16 cellular contexts compared by ENCODE assay signal in genomic region chr6:113586413-113586812, GRCh38.
DNase-seq lines count a peak whose midpoint lies in the region; ATAC-seq, FAIRE-seq and TF ChIP-seq lines count a peak whose summit lies in the region.
"Had no signal": no experiment of that assay in that cellular context is flagged by ENCODE, and none has a peak within 500 bp of the region (broad histone marks: within the 10 kb centered on the region; RNA-seq: fewer than 3 reads in every experiment).

No MANE protein-coding gene starts in this region.

- CTCF ChIA-PET in HepG2 (lab: Yijun Ruan, JAX; ENCODE audit: low intra/inter-chr PET ratio, low total read pairs), result no interaction called here
- CTCF ChIA-PET in K562 (lab: Yijun Ruan, JAX; ENCODE audit: low intra/inter-chr PET ratio), result no interaction called here
- CTCF ChIA-PET in A673 (lab: Charles Lee), result no interaction called here

- no peaks in the 10 kb centered on the region for H3K79me2 ChIP-seq in HepG2 (ENCODE audit: insufficient read depth, low read length)
- no peaks in the 10 kb centered on the region for H3K79me2 ChIP-seq in K562 (ENCODE audit: control insufficient read depth, insufficient read depth, low read length)

- no peaks in the 10 kb centered on the region for H4K20me1 ChIP-seq in HepG2 (ENCODE audit: insufficient read depth, low read length)
- H4K20me1 ChIP-seq in K562 (replicated peaks; ENCODE audit: control insufficient read depth, insufficient read depth, low read length), result no peaks in the 10 kb centered on the region

- no peak for FAIRE-seq in HepG2 (lab: Jason Lieb, UNC)
- FAIRE-seq in K562 (lab: Jason Lieb, UNC), result no peak

- H3K27ac ChIP-seq in HepG2 (ENCODE audit: extremely low read length, insufficient read depth, low read length) (no peak overlapping the region), right lobe of liver (no peak overlapping the region), K562 (ENCODE audit: extremely low read depth, low read depth, low read length) (no peak overlapping the region), iPS-18a (ENCODE audit: low read length) (peak overlapping the region; percentile 97), A673 (ENCODE audit: low read depth, low read length, poor library complexity, severe bottlenecking) (no peak overlapping the region)
- H3K27ac ChIP-seq: RWPE1, spleen, suprapubic skin had no signal

- no peak for ATAC-seq in HepG2
- no peak for ATAC-seq in right lobe of liver
- no peak for ATAC-seq in K562
- ATAC-seq in HG03354 (IDR thresholded peaks at IDR 0.05; ENCODE audit: poor library complexity, severe bottlenecking, unreplicated experiment), result no peak
- ATAC-seq in GM19397 (IDR thresholded peaks at IDR 0.05; ENCODE audit: unreplicated experiment), result no peak

- DNase-seq in HepG2 (ENCODE audit: low spot score), result no peak
- DNase-seq in right lobe of liver, result no peak
- DNase-seq in K562 (ENCODE audit: extremely low read depth in 1 of 4, low spot score in 3 of 4), result no peak
- DNase-seq in NCI-H1436 (lab: John Stamatoyannopoulos, UW), result no peak
- DNase-seq in A673 (ENCODE audit: low spot score), result no peak
- DNase-seq: activated CD4-positive, alpha-beta T cell treated with anti-CD3 and anti-CD28 coated beads, Interleukin-2, amount 50 U/mL, for 1 hour; Calu3; KBM-7; NCI-H1694 treated with DMSO at 0.1 percent for 48 hours; nephron progenitor cell; spleen had no signal

- BruUV-seq in HepG2 (replicated peaks; lab: Mats Ljungman, UMichigan), result no TSS peak
- no TSS peak for BruUV-seq in K562 (replicated peaks; lab: Mats Ljungman, UMichigan)
- no TSS peak for BruUV-seq in A673 (replicated peaks; lab: Mats Ljungman, UMichigan)

- TF ChIP-seq EP300 in HepG2 (IDR thresholded peaks at IDR 0.05; ENCODE audit: low read depth in 2 of 2, low read length in 2 of 2) (no peak), HepG2 (CRISPR knock-in tag; IDR thresholded peaks at IDR 0.05; ENCODE audit: borderline replicate concordance) (no peak), K562 (IDR thresholded peaks at IDR 0.05; ENCODE audit: low read length) (no peak)

- H3K4me1 ChIP-seq in HepG2 (ENCODE audit: insufficient read depth, low read length) (peaks cover 10% of the 10 kb centered on the region), right lobe of liver (no peaks in the 10 kb centered on the region), K562 (replicated peaks in 1 of 2; ENCODE audit: control insufficient read depth in 2 of 2, insufficient read depth in 2 of 2, low read length in 2 of 2) (no peaks in the 10 kb centered on the region), iPS-18a (ENCODE audit: control insufficient read depth, low read depth, low read length) (peaks cover 30% of the 10 kb centered on the region), A673 (ENCODE audit: insufficient read depth, low read length, poor library complexity, severe bottlenecking) (peaks cover 11% of the 10 kb centered on the region)
- H3K4me1 ChIP-seq: suprapubic skin had no signal

- H3K27me3 ChIP-seq in HepG2 (ENCODE audit: control insufficient read depth in 1 of 2, insufficient read depth in 2 of 2, low read length in 2 of 2) (no peaks in the 10 kb centered on the region), right lobe of liver (no peaks in the 10 kb centered on the region), K562 (ENCODE audit: control insufficient read depth in 2 of 2, insufficient read depth in 2 of 2, low read length in 2 of 2) (no peaks in the 10 kb centered on the region), iPS-18a (ENCODE audit: control insufficient read depth, insufficient read depth, low read length) (no peaks in the 10 kb centered on the region), A673 (replicated peaks; ENCODE audit: insufficient read depth, low read depth, low read length, poor library complexity) (no peaks in the 10 kb centered on the region)
- H3K27me3 ChIP-seq: spleen, suprapubic skin had no signal

- intact Hi-C loops in HepG2 (cut with micrococcal nuclease; ENCODE audit: unreplicated experiment) (no loop called here), right lobe of liver (cut with DNase I) (no loop called here), K562 (cut with micrococcal nuclease) (no loop called here), A673 (cut with micrococcal nuclease; ENCODE audit: unreplicated experiment) (no loop called here)

- TF ChIP-seq CTCF in HepG2 (CRISPR knock-in tag; IDR thresholded peaks at IDR 0.05) (no peak), right lobe of liver (IDR thresholded peaks at IDR 0.05) (no peak), K562 (IDR thresholded peaks at IDR 0.05 in 2 of 3, conservative IDR thresholded peaks at IDR 0.05 in 1 of 3; ENCODE audit: insufficient read depth in 2 of 3, low read depth in 1 of 3, low read length in 3 of 3) (no peak), A673 (conservative IDR thresholded peaks at IDR 0.05; ENCODE audit: low read depth, low read length) (no peak)

- H2AFZ ChIP-seq in HepG2 (ENCODE audit: low read length) (no peak overlapping the region), K562 (ENCODE audit: low read depth, low read length) (no peak overlapping the region)

- TF ChIP-seq POLR2A in HepG2 (IDR thresholded peaks at IDR 0.05; ENCODE audit: insufficient read depth in 1 of 2, low read depth in 2 of 2, low read length in 2 of 2) (no peak), right lobe of liver (IDR thresholded peaks at IDR 0.05) (no peak), K562 (conservative IDR thresholded peaks at IDR 0.05) (no peak)

- no peaks in the 10 kb centered on the region for H3K9me3 ChIP-seq in HepG2 (ENCODE audit: low read length)
- H3K9me3 ChIP-seq in right lobe of liver, result no peaks in the 10 kb centered on the region
- no peaks in the 10 kb centered on the region for H3K9me3 ChIP-seq in K562 (replicated peaks; ENCODE audit: control insufficient read depth, insufficient read depth, low read depth, low read length)
- H3K9me3 ChIP-seq in iPS-18a (ENCODE audit: control insufficient read depth, low read depth, low read length), result no peaks in the 10 kb centered on the region
- H3K9me3 ChIP-seq in A673 (ENCODE audit: low read depth, low read length, poor library complexity, severe bottlenecking), result no peaks in the 10 kb centered on the region
- H3K9me3 ChIP-seq: spleen, suprapubic skin had no signal

- no peaks in the 10 kb centered on the region for H3K9me1 ChIP-seq in K562 (ENCODE audit: control insufficient read depth, insufficient read depth, low read length)

- TF ChIP-seq RAD21 in HepG2 (CRISPR knock-in tag; IDR thresholded peaks at IDR 0.05) (no peak), K562 (CRISPR knock-in tag; conservative IDR thresholded peaks at IDR 0.05 in 1 of 2, IDR thresholded peaks at IDR 0.05 in 1 of 2) (no peak)

- H3K4me2 ChIP-seq in HepG2 (ENCODE audit: low read depth, low read length) (no peak overlapping the region), K562 (ENCODE audit: insufficient read depth, low read length) (no peak overlapping the region)

- POLR2A ChIA-PET in HepG2 (lab: Yijun Ruan, JAX), result no interaction called here
- POLR2A ChIA-PET in K562 (lab: Yijun Ruan, JAX), result no interaction called here
- POLR2A ChIA-PET in A673 (lab: Charles Lee; ENCODE audit: low non-redundant PET), result no interaction called here

- 8% methylated on average over 1 of the region's 1 CpG for WGBS in HepG2 (ENCODE audit: low lambda C conversion rate)
- 37% methylated on average over 1 of the region's 1 CpG for WGBS in right lobe of liver (ENCODE audit: insufficient coverage, low coverage, low lambda C conversion rate, missing lambda C conversion rate)
- 5% methylated on average over 1 of the region's 1 CpG for WGBS in K562 (ENCODE audit: insufficient coverage, low coverage, missing lambda C conversion rate)

- no peak overlapping the region for H3K4me3 ChIP-seq in HepG2 (replicated peaks in 1 of 3; ENCODE audit: insufficient read depth in 1 of 3, low read depth in 2 of 3, low read length in 3 of 3)
- no peak overlapping the region for H3K4me3 ChIP-seq in right lobe of liver
- H3K4me3 ChIP-seq in K562, result no peak overlapping the region
- H3K4me3 ChIP-seq in iPS-18a (ENCODE audit: low read length), result peak overlapping the region; percentile 47
- no peak overlapping the region for H3K4me3 ChIP-seq in A673 (ENCODE audit: low read depth, low read length, poor library complexity, severe bottlenecking)
- H3K4me3 ChIP-seq: spleen, suprapubic skin had no signal

- H3K36me3 ChIP-seq in HepG2 (replicated peaks in 1 of 2; ENCODE audit: control insufficient read depth in 1 of 2, insufficient read depth in 2 of 2, low read length in 2 of 2) (no peaks in the 10 kb centered on the region), right lobe of liver (no peaks in the 10 kb centered on the region), K562 (ENCODE audit: control insufficient read depth, insufficient read depth, low read length) (no peaks in the 10 kb centered on the region), iPS-18a (ENCODE audit: control insufficient read depth, low read depth, low read length) (no peaks in the 10 kb centered on the region), A673 (ENCODE audit: insufficient read depth, low read length, poor library complexity, severe bottlenecking) (no peaks in the 10 kb centered on the region)
- H3K36me3 ChIP-seq: spleen, suprapubic skin had no signal

- in situ Hi-C loops in HepG2 (cut with HindIII; ENCODE audit: extremely low pct_ligation_motif_present, low pct_unique_long_range_greater_than_20kb) (no loop called here), K562 (cut with MboI) (no loop called here)

- H3K9ac ChIP-seq in HepG2 (ENCODE audit: insufficient read depth, low read depth, low read length) (no peak overlapping the region), K562 (ENCODE audit: insufficient read depth in 1 of 2, low read depth in 2 of 2, low read length in 2 of 2) (no peak overlapping the region), iPS-18a (ENCODE audit: low read length) (peak overlapping the region; percentile 67)

TF ChIP-seq in HepG2, 621 proteins besides CTCF, POLR2A, EP300 and RAD21:
- TF ChIP-seq ZNF615 (CRISPR knock-in tag; IDR thresholded peaks at IDR 0.05; ENCODE audit: borderline replicate concordance) (no peak), ETV6 (CRISPR knock-in tag; conservative IDR thresholded peaks at IDR 0.05) (no peak), MAFK (conservative IDR thresholded peaks at IDR 0.05 in 1 of 2, IDR thresholded peaks at IDR 0.05 in 1 of 2; ENCODE audit: low read length in 2 of 2) (peak; percentile 32 to 43; a peak in 3 of 4 replicates), MAFF (IDR thresholded peaks at IDR 0.05; ENCODE audit: low read depth, low read length) (peak; percentile 55; the same call in 1 of the 2 replicates)

TF ChIP-seq in K562, 482 proteins besides CTCF, POLR2A, EP300 and RAD21 (continues in another document):
- TF ChIP-seq MTF1 (CRISPR knock-in tag; IDR thresholded peaks at IDR 0.05; ENCODE audit: borderline replicate concordance) (no peak), MIER1 (IDR thresholded peaks at IDR 0.05; ENCODE audit: low read depth) (no peak), MAFF (IDR thresholded peaks at IDR 0.05; ENCODE audit: low read length) (no peak), MBD2 (IDR thresholded peaks at IDR 0.05; ENCODE audit: borderline replicate concordance, low read depth) (no peak), FOXK1 (CRISPR knock-in tag; IDR thresholded peaks at IDR 0.05; ENCODE audit: borderline replicate concordance) (no peak), C11orf30 (IDR thresholded peaks at IDR 0.05; ENCODE audit: low read depth) (0 out of 2 replicates have a peak, but pooled peaks have one; percentile 11)

Comparison
In these comparisons a context has a peak if more than half of its experiments do, and no peak if none do; other contexts are left out.
1. Of the 241 proteins assayed by ChIP-seq in both HepG2 and K562: peak only in HepG2: MAFF and MAFK; only in K562: none; in both: none; in neither: 239.